Comparison of ENCODE assay signal across 8 cellular contexts in genomic region chr9:110427497-110428104, GRCh38.
DNase-seq lines count a peak whose midpoint lies in the region; ATAC-seq and TF ChIP-seq lines count a peak whose summit lies in the region.
"Had no signal": no experiment of that assay in that cellular context is flagged by ENCODE, and none has a peak within 500 bp of the region (broad histone marks: within the 10 kb centered on the region; RNA-seq: fewer than 3 reads in every experiment).

No MANE protein-coding gene starts in this region.

- peak; percentile 70 for ATAC-seq in GM21526 (IDR thresholded peaks at IDR 0.05; ENCODE audit: low FRiP score, unreplicated experiment)
- no peak for ATAC-seq in GM18870 (IDR thresholded peaks at IDR 0.05; ENCODE audit: unreplicated experiment)

- H3K4me3 ChIP-seq in GM06990 (replicated peaks; ENCODE audit: low read depth, low read length) (no peak overlapping the region), astrocyte of the cerebellum (ENCODE audit: low read depth, low read length) (no peak overlapping the region), kidney epithelial cell (ENCODE audit: low read depth, low read length) (no peak overlapping the region)
- H3K4me3 ChIP-seq: skin epidermis had no signal

- H3K27me3 Mint-ChIP-seq in type B pancreatic cell: no peaks in the 10 kb centered on the region

- H3K36me3 ChIP-seq in GM06990 (ENCODE audit: control insufficient read depth, insufficient read depth, low read length): no peaks in the 10 kb centered on the region
- no peaks in the 10 kb centered on the region for H3K36me3 ChIP-seq in kidney epithelial cell (ENCODE audit: control insufficient read depth, insufficient read depth, low read length)

- TF ChIP-seq CTCF in GM06990 (IDR thresholded peaks at IDR 0.05; ENCODE audit: insufficient read depth, low read length, poor library complexity, severe bottlenecking) (peak; percentile 90), astrocyte of the cerebellum (IDR thresholded peaks at IDR 0.05; ENCODE audit: low read depth, low read length, missing control alignments) (peak; percentile 62), kidney epithelial cell (IDR thresholded peaks at IDR 0.05; ENCODE audit: insufficient read depth, low read length, poor library complexity, severe bottlenecking) (peak; percentile 75), type B pancreatic cell (conservative IDR thresholded peaks at IDR 0.05) (peak; percentile 69)

- H3K27me3 ChIP-seq in GM06990 (replicated peaks; ENCODE audit: control insufficient read depth, insufficient read depth, low read length) (no peaks in the 10 kb centered on the region), kidney epithelial cell (ENCODE audit: control insufficient read depth, insufficient read depth, low read length) (no peaks in the 10 kb centered on the region)

- H3K4me3 Mint-ChIP-seq in type B pancreatic cell: no peak overlapping the region

- no peaks in the 10 kb centered on the region for H3K36me3 Mint-ChIP-seq in type B pancreatic cell

- H3K4me1 Mint-ChIP-seq in type B pancreatic cell (ENCODE audit: unreplicated experiment): no peaks in the 10 kb centered on the region

- H3K9me3 Mint-ChIP-seq in type B pancreatic cell: no peaks in the 10 kb centered on the region

- DNase-seq in GM06990 (ENCODE audit: extremely low read depth, insufficient read length): peak; percentile 2
- DNase-seq in NCI-H1105 (lab: John Stamatoyannopoulos, UW): peak; percentile 25
- no peak for DNase-seq in astrocyte of the cerebellum (ENCODE audit: low read depth)
- no peak for DNase-seq in kidney epithelial cell (ENCODE audit: low read depth)
- no peak for DNase-seq in type B pancreatic cell (ENCODE audit: extremely low spot score, unreplicated experiment)

- in situ Hi-C loops in astrocyte of the cerebellum (cut with HindIII; ENCODE audit: low sequenced_read_pairs): no loop called here

- no peak overlapping the region for H3K27ac Mint-ChIP-seq in type B pancreatic cell

Comparison
In these comparisons a context has a peak if more than half of its experiments do, and no peak if none do; other contexts are left out.
1. DNase-seq: peak in GM06990 (single experiment) and NCI-H1105 (single experiment); none in astrocyte of the cerebellum (single experiment), kidney epithelial cell (single experiment) and type B pancreatic cell (single experiment).
2. Peak in every context shown above with its lines, with median percentiles within 50 percentile points of each other: CTCF ChIP-seq.